ENCODE assay signal across 18 cellular contexts in the genomic region with DNA sequence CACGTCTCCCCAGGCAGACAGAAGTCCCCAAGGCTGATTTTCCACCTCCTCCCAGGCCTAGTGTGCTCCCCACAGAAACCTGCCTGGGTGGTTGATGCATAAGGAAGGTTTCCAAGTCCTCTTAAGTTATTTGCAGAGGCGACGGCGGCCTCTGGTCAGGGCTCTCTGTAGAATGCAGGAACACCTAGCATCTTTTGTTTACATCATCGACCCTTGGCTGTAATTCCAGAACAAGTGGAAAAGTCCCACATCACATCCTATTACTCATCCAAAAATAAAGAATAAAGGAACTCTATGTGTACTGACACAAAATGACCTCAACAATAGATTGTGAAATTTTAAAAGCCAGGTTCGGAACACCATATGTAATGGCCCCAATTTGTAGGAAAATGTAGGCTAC.
DNase-seq lines count a peak whose midpoint lies in the region; ATAC-seq and TF ChIP-seq lines count a peak whose summit lies in the region.
"Had no signal": no experiment of that assay in that cellular context is flagged by ENCODE, and none has a peak within 500 bp of the region (broad histone marks: within the 10 kb centered on the region; RNA-seq: fewer than 3 reads in every experiment).

No MANE protein-coding gene starts in this region.

- peak; percentile 44 for DNase-seq in HFF-Myc (ENCODE audit: extremely low read depth, low read depth)
- DNase-seq in MCF 10A (ENCODE audit: unreplicated experiment), result peak; percentile 90
- DNase-seq in foreskin fibroblast, result peak; percentile 34 to 62
- peak; percentile 70 for DNase-seq in pulmonary artery endothelial cell (ENCODE audit: low read depth, low spot score)
- DNase-seq in GM13976 (ENCODE audit: low spot score), result no peak
- no peak for DNase-seq in NCI-H82 (lab: John Stamatoyannopoulos, UW)
- no peak for DNase-seq in SIG-M5 treated with dmso at 0.1 percent for 504 hours (lab: John Stamatoyannopoulos, UW; ENCODE audit: unreplicated experiment)
- DNase-seq: activated CD4-positive, alpha-beta T cell treated with anti-CD3 and anti-CD28 coated beads for 48 hours; DMS53; NCI-H2171; occipital lobe; stimulated activated naive B cell treated with anti-CD40 and anti-IgM and Interleukin-4, amounts not matched to agents 10 μg/mL and 1 μg/mL and 100 μg/mL, for 72 hours had no signal

- in situ Hi-C loops in GM13976 (cut with MboI; ENCODE audit: low sequenced_read_pairs, unreplicated experiment), result no loop called here

- no peaks in the 10 kb centered on the region for H3K36me3 Mint-ChIP-seq in MCF 10A (ENCODE audit: insufficient read depth, unreplicated experiment)
- H3K36me3 Mint-ChIP-seq: activated naive CD8-positive, alpha-beta T cell; mesothelial cell of epicardium; stimulated activated naive B cell treated with anti-CD40 and anti-IgM and Interleukin-4, amounts not matched to agents 10 μg/mL and 1 μg/mL and 100 μg/mL, for 72 hours had no signal

- BruUV-seq in MCF 10A (replicated peaks; lab: Mats Ljungman, UMichigan), result no TSS peak

- POLR2A ChIA-PET in MCF 10A (lab: Yijun Ruan, JAX), result no interaction called here

- H3K4me3 ChIP-seq in HFF-Myc (replicated peaks; ENCODE audit: low read depth, low read length) (no peak overlapping the region), foreskin fibroblast (ENCODE audit: low read depth in 1 of 2, low read length in 2 of 2) (no peak overlapping the region)
- H3K4me3 ChIP-seq: BLaER1, smooth muscle cell, upper lobe of left lung had no signal

- H3K4me3 Mint-ChIP-seq in MCF 10A (ENCODE audit: unreplicated experiment), result peak overlapping the region; percentile 7
- H3K4me3 Mint-ChIP-seq: activated naive CD8-positive, alpha-beta T cell; mesothelial cell of epicardium; stimulated activated naive B cell treated with anti-CD40 and anti-IgM and Interleukin-4, amounts not matched to agents 10 μg/mL and 1 μg/mL and 100 μg/mL, for 72 hours had no signal

- H3K9me3 Mint-ChIP-seq in MCF 10A (ENCODE audit: unreplicated experiment), result peaks cover 9% of the 10 kb centered on the region

- no peaks in the 10 kb centered on the region for H3K27me3 Mint-ChIP-seq in MCF 10A (ENCODE audit: insufficient read depth, unreplicated experiment)

- H3K4me1 Mint-ChIP-seq in MCF 10A (ENCODE audit: insufficient read depth, unreplicated experiment), result peaks cover 39% of the 10 kb centered on the region
- H3K4me1 Mint-ChIP-seq: stimulated activated naive B cell treated with anti-CD40 and anti-IgM and Interleukin-4, amounts not matched to agents 10 μg/mL and 1 μg/mL and 100 μg/mL, for 72 hours had no signal

- peak overlapping the region; percentile 69 for H3K27ac Mint-ChIP-seq in MCF 10A (ENCODE audit: low read depth, unreplicated experiment)
- H3K27ac Mint-ChIP-seq: activated naive CD8-positive, alpha-beta T cell; mesothelial cell of epicardium; stimulated activated naive B cell treated with anti-CD40 and anti-IgM and Interleukin-4, amounts not matched to agents 10 μg/mL and 1 μg/mL and 100 μg/mL, for 72 hours had no signal

- CTCF ChIA-PET in MCF 10A (lab: Yijun Ruan, JAX), result interaction anchor here (1.5 kb wide), 1 partner anchor 79 kb away, joined by 3 read pairs; no protein-coding TSS in a partner anchor

- TF ChIP-seq CTCF in HFF-Myc (IDR thresholded peaks at IDR 0.05; ENCODE audit: low read depth, low read length, missing control alignments), result no peak
- TF ChIP-seq CTCF in MCF 10A (IDR thresholded peaks at IDR 0.05; ENCODE audit: unreplicated experiment), result no peak
- no peak for TF ChIP-seq CTCF in foreskin fibroblast (IDR thresholded peaks at IDR 0.05; ENCODE audit: low read depth, low read length)
- no peak for TF ChIP-seq CTCF in GM13976 (IDR thresholded peaks at IDR 0.05; ENCODE audit: borderline replicate concordance, control extremely low read depth, extremely low read depth, insufficient read depth, missing control alignments)

- intact Hi-C loops in MCF 10A (cut with micrococcal nuclease), result no loop called here

- no peak for ATAC-seq in HG03045 (IDR thresholded peaks at IDR 0.05; ENCODE audit: unreplicated experiment)
- ATAC-seq: stimulated activated naive B cell treated with anti-CD40 and anti-IgM and Interleukin-4, amounts not matched to agents 10 μg/mL and 1 μg/mL and 100 μg/mL, for 72 hours had no signal

Comparison
In these comparisons a context has a peak if more than half of its experiments do, and no peak if none do; other contexts are left out.
1. DNase-seq: peak in HFF-Myc (single experiment), MCF 10A (single experiment), foreskin fibroblast (2 of 2) and pulmonary artery endothelial cell (single experiment); none in GM13976 (single experiment), NCI-H82 (single experiment) and SIG-M5 treated with dmso at 0.1 percent for 504 hours (single experiment).